Comparison of ENCODE assay signal across 1 cellular context in the genomic region with DNA sequence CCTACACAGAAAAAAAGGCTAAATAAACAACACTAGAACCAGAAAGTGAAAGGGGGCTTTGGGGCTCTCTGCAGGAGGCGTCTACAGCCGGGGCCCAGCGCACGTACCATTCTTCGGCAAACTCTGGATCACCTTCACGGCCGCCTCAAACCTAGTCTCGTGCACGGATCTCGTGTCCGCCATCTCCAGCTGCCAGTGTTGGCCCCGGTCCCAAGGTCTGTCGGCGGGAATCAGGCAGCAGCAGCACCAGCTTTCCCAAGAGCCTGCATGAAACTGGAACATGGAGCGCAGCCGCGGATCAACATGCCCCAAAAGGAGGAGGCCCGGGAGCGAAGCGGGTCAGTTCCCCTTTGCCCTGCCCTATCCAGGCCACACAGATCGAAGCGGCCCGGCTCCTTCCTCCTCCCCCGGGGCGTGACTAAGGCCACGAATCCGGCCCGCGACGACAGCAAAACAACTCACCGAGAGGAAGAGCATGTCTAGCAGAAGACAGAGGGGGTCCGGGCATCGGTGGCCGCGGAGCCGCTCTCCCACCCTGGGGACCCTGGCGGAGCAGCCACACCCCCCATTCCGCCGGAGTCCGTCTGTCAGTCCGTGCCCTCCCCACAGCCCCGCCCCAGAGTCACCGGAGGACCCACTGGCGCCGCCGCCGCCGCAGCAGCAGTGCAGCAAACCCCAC.
TF ChIP-seq lines count a peak whose summit lies in the region.

TSS of gene ACBD5 (minus strand) at position 586 of the 679 bp plus-strand sequence. CDS start at position 477, 109 bp downstream.

TF ChIP-seq in HepG2, 621 proteins besides CTCF, POLR2A, EP300 and RAD21 (continued from another document and continues in another):
- TF ChIP-seq KIAA2018 (CRISPR knock-in tag; IDR thresholded peaks at IDR 0.05; ENCODE audit: borderline replicate concordance) (no peak), GTF3A (CRISPR knock-in tag; conservative IDR thresholded peaks at IDR 0.05) (no peak), ZNF563 (CRISPR knock-in tag; IDR thresholded peaks at IDR 0.05) (peak; percentile 64; the same call in 1 of the 2 replicates), MIXL1 (CRISPR knock-in tag; IDR thresholded peaks at IDR 0.05) (peak; percentile 38; the same call in 1 of the 2 replicates), CBFB (CRISPR knock-in tag; IDR thresholded peaks at IDR 0.05) (no peak), CREB1 (IDR thresholded peaks at IDR 0.05) (no peak), CREB1 (CRISPR knock-in tag; IDR thresholded peaks at IDR 0.05) (0 out of 2 replicates have a peak, but pooled peaks have one; percentile 29), JUN (CRISPR knock-in tag; IDR thresholded peaks at IDR 0.05) (no peak), KLF13 (CRISPR knock-in tag; IDR thresholded peaks at IDR 0.05) (no peak), ZNF556 (CRISPR knock-in tag; IDR thresholded peaks at IDR 0.05; ENCODE audit: borderline replicate concordance) (no peak; the same call in 1 of the 2 replicates), ZNF121 (CRISPR knock-in tag; IDR thresholded peaks at IDR 0.05) (peak; percentile 52; the same call in 1 of the 2 replicates), SP4 (CRISPR knock-in tag; IDR thresholded peaks at IDR 0.05) (no peak), HINFP (CRISPR knock-in tag; IDR thresholded peaks at IDR 0.05; ENCODE audit: low read depth) (no peak), ZNF296 (CRISPR knock-in tag; conservative IDR thresholded peaks at IDR 0.05) (no peak), GFI1 (CRISPR knock-in tag; IDR thresholded peaks at IDR 0.05; ENCODE audit: borderline replicate concordance) (peak; percentile 39; the same call in 1 of the 2 replicates), KDM2A (CRISPR knock-in tag; IDR thresholded peaks at IDR 0.05; ENCODE audit: borderline replicate concordance, low read depth) (peak; percentile 78; the same call in 1 of the 2 replicates), SOX13 (IDR thresholded peaks at IDR 0.05) (no peak), SOX13 (CRISPR knock-in tag; conservative IDR thresholded peaks at IDR 0.05 in 1 of 2, IDR thresholded peaks at IDR 0.05 in 1 of 2) (no peak), SATB2 (CRISPR knock-in tag; IDR thresholded peaks at IDR 0.05) (peak; percentile 67; the same call in 1 of the 2 replicates), MBNL3 (CRISPR knock-in tag; conservative IDR thresholded peaks at IDR 0.05) (no peak)
- TF ChIP-seq, protein P1, sequence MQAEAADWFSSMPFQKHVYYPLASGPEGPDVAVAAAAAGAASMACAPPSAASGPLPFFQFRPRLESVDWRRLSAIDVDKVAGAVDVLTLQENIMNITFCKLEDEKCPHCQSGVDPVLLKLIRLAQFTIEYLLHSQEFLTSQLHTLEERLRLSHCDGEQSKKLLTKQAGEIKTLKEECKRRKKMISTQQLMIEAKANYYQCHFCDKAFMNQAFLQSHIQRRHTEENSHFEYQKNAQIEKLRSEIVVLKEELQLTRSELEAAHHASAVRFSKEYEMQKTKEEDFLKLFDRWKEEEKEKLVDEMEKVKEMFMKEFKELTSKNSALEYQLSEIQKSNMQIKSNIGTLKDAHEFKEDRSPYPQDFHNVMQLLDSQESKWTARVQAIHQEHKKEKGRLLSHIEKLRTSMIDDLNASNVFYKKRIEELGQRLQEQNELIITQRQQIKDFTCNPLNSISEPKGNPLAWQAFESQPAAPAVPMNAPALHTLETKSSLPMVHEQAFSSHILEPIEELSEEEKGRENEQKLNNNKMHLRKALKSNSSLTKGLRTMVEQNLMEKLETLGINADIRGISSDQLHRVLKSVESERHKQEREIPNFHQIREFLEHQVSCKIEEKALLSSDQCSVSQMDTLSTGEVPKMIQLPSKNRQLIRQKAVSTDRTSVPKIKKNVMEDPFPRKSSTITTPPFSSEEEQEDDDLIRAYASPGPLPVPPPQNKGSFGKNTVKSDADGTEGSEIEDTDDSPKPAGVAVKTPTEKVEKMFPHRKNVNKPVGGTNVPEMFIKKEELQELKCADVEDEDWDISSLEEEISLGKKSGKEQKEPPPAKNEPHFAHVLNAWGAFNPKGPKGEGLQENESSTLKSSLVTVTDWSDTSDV (CRISPR knock-in tag; IDR thresholded peaks at IDR 0.05): 0 out of 2 replicates have a peak, but pooled peaks have one; percentile 66
- TF ChIP-seq, protein P2, sequence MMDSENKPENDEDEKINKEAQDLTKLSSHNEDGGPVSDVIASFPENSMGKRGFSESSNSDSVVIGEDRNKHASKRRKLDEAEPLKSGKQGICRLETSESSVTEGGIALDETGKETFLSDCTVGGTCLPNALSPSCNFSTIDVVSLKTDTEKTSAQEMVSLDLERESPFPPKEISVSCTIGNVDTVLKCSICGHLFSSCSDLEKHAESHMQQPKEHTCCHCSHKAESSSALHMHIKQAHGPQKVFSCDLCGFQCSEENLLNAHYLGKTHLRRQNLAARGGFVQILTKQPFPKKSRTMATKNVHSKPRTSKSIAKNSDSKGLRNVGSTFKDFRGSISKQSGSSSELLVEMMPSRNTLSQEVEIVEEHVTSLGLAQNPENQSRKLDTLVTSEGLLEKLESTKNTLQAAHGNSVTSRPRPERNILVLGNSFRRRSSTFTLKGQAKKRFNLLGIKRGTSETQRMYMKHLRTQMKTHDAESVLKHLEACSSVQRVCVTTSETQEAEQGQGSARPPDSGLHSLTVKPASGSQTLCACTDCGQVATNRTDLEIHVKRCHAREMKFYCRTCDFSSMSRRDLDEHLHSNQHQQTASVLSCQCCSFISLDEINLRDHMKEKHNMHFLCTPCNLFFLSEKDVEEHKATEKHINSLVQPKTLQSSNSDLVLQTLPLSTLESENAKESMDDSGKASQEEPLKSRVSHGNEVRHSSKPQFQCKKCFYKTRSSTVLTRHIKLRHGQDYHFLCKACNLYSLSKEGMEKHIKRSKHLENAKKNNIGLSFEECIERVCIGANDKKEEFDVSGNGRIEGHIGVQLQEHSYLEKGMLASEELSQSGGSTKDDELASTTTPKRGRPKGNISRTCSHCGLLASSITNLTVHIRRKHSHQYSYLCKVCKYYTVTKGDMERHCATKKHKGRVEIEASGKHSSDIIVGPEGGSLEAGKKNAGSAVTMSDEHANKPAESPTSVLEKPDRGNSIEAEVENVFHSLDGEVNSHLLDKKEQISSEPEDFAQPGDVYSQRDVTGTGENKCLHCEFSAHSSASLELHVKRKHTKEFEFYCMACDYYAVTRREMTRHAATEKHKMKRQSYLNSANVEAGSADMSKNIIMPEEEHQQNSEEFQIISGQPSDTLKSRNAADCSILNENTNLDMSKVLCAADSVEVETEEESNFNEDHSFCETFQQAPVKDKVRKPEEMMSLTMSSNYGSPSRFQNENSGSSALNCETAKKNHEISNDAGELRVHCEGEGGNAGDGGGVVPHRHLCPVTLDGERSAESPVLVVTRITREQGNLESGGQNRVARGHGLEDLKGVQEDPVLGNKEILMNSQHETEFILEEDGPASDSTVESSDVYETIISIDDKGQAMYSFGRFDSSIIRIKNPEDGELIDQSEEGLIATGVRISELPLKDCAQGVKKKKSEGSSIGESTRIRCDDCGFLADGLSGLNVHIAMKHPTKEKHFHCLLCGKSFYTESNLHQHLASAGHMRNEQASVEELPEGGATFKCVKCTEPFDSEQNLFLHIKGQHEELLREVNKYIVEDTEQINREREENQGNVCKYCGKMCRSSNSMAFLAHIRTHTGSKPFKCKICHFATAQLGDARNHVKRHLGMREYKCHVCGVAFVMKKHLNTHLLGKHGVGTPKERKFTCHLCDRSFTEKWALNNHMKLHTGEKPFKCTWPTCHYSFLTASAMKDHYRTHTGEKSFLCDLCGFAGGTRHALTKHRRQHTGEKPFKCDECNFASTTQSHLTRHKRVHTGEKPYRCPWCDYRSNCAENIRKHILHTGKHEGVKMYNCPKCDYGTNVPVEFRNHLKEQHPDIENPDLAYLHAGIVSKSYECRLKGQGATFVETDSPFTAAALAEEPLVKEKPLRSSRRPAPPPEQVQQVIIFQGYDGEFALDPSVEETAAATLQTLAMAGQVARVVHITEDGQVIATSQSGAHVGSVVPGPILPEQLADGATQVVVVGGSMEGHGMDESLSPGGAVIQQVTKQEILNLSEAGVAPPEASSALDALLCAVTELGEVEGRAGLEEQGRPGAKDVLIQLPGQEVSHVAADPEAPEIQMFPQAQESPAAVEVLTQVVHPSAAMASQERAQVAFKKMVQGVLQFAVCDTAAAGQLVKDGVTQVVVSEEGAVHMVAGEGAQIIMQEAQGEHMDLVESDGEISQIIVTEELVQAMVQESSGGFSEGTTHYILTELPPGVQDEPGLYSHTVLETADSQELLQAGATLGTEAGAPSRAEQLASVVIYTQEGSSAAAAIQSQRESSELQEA (CRISPR knock-in tag; IDR thresholded peaks at IDR 0.05; ENCODE audit: not compliant biosample characterization): no peak
- TF ChIP-seq, protein P3, sequence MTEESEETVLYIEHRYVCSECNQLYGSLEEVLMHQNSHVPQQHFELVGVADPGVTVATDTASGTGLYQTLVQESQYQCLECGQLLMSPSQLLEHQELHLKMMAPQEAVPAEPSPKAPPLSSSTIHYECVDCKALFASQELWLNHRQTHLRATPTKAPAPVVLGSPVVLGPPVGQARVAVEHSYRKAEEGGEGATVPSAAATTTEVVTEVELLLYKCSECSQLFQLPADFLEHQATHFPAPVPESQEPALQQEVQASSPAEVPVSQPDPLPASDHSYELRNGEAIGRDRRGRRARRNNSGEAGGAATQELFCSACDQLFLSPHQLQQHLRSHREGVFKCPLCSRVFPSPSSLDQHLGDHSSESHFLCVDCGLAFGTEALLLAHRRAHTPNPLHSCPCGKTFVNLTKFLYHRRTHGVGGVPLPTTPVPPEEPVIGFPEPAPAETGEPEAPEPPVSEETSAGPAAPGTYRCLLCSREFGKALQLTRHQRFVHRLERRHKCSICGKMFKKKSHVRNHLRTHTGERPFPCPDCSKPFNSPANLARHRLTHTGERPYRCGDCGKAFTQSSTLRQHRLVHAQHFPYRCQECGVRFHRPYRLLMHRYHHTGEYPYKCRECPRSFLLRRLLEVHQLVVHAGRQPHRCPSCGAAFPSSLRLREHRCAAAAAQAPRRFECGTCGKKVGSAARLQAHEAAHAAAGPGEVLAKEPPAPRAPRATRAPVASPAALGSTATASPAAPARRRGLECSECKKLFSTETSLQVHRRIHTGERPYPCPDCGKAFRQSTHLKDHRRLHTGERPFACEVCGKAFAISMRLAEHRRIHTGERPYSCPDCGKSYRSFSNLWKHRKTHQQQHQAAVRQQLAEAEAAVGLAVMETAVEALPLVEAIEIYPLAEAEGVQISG (CRISPR knock-in tag; IDR thresholded peaks at IDR 0.05): peak; percentile 77
- TF ChIP-seq, protein P4, sequence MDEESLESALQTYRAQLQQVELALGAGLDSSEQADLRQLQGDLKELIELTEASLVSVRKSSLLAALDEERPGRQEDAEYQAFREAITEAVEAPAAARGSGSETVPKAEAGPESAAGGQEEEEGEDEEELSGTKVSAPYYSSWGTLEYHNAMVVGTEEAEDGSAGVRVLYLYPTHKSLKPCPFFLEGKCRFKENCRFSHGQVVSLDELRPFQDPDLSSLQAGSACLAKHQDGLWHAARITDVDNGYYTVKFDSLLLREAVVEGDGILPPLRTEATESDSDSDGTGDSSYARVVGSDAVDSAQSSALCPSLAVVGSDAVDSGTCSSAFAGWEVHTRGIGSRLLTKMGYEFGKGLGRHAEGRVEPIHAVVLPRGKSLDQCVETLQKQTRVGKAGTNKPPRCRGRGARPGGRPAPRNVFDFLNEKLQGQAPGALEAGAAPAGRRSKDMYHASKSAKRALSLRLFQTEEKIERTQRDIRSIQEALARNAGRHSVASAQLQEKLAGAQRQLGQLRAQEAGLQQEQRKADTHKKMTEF (CRISPR knock-in tag; IDR thresholded peaks at IDR 0.05): 0 out of 2 replicates have a peak, but pooled peaks have one; percentile 35
